ENCODE assay signal across 19 cellular contexts in genomic region chr3:44110643-44111042, GRCh38.
"Had no signal": no experiment of that assay in that cellular context is flagged by ENCODE, and none has a peak within 500 bp of the region (broad histone marks: within the 10 kb centered on the region; RNA-seq: fewer than 3 reads in every experiment).

No MANE protein-coding gene starts in this region.

- H3K27me3 ChIP-seq: right atrium auricular region had no signal

- H3K4me1 ChIP-seq: gastrocnemius medialis, parathyroid adenoma, right atrium auricular region, sigmoid colon, stomach, tibial artery had no signal

- H3K9ac ChIP-seq: parathyroid adenoma had no signal

- H3K9me3 ChIP-seq: gastrocnemius medialis, prostate gland, right atrium auricular region, sigmoid colon, stomach, tibial artery had no signal

- H2AFZ ChIP-seq: parathyroid adenoma had no signal

- H3K4me3 ChIP-seq: gastrocnemius medialis, lung, prostate gland, right atrium auricular region, sigmoid colon, stomach, tibial artery had no signal

- H3K27ac ChIP-seq: epithelial cell of prostate, gastrocnemius medialis, parathyroid adenoma, prostate gland, right atrium auricular region, sigmoid colon, stomach, tibial artery had no signal

- ATAC-seq: esophagus mucosa; gastrocnemius medialis; natural killer cell; stimulated activated effector memory CD8-positive, alpha-beta T cell treated with anti-CD3 and anti-CD28 coated beads, Interleukin-12 subunit alpha, Interleukin-12 subunit beta, amount 100 ng/mL, for 72 hours had no signal

- DNase-seq: effector CD8-positive, alpha-beta T cell; endodermal cell; foreskin fibroblast; gastrocnemius medialis; kidney; natural killer cell; sigmoid colon; stimulated activated CD4-positive, alpha-beta T cell treated with anti-CD3 and anti-CD28 coated beads, Interleukin-2, amount 100 ng/mL, for 24 hours; stimulated activated CD4-positive, alpha-beta T cell treated with anti-CD3 and anti-CD28 coated beads, Interleukin-4, amount 100 ng/mL, for 24 hours; stimulated activated naive CD4-positive, alpha-beta T cell treated with Interleukin-2 at 50 U/mL for 16 hours; stomach; tibial artery had no signal

- H3K36me3 ChIP-seq: gastrocnemius medialis, prostate gland, right atrium auricular region, sigmoid colon, stomach, tibial artery had no signal
